In the genomic region with DNA sequence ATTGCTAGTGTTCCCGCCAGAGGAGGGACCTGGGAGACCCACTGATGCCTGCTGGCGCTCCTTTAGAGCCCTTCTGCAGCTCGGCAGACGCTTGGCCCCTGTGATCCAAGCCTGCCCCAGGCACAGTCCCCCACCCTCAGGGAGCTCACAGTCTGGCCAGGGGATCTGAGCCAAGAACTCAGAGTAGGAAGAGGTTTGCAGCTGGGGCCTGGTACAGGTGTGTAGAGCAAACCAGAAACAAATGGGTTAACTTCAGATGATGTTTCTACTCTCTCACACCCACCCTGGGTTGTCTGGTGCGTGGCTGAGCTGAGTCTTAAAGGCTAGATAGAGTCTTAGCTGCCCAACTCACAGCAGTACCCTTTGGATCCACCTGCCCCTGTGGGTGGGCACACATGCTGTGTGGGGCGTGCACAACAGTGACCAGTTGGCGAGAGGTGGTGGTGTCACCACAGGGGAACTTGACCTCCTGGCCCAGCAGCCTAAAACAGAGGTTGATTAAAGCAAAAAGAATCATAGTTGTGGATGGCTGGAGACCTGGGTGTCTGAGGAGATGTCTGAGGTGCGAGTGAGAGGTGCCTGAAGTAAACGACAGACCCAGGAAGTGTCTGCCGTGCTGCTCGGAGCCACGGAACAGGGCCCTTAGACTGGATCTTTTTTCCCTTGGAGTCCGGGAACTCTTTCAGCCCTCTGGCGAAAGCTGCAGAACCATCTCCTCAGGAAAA, we compare ENCODE assay signal across 13 cellular contexts. TPM values are rescaled to one million over a fixed set of nuclear protein-coding genes. Genes with fewer than 3 reads are reported as not detected.
DNase-seq lines count a peak whose midpoint lies in the region; ATAC-seq, FAIRE-seq and TF ChIP-seq lines count a peak whose summit lies in the region.
"Had no signal": no experiment of that assay in that cellular context is flagged by ENCODE, and none has a peak within 500 bp of the region (broad histone marks: within the 10 kb centered on the region; RNA-seq: fewer than 3 reads in every experiment).

No MANE protein-coding gene starts in this region.

- POLR2A ChIA-PET in activated CD8-positive, alpha-beta T cell treated with anti-CD3 and anti-CD28 coated beads, Interleukin-2, amount 10 ng/mL, durations not matched to agents 7 days and 5 days (lab: Charles Lee) = interaction anchor here (1.2 to 4.8 kb wide), 5 partner anchors 9 to 101 kb away, joined by 3 to 40 read pairs (median 10); partner anchors contain the start of genes DDX21 and SRGN
- POLR2A ChIA-PET in HepG2 (lab: Yijun Ruan, JAX) = interaction anchor here (0.6 kb wide), 1 partner anchor 532 kb away, joined by 3 read pairs; no protein-coding TSS in a partner anchor

- WGBS in HepG2 (ENCODE audit: low lambda C conversion rate) = 64% methylated on average over 13 of the region's 14 CpGs

- peaks cover 42% of the 10 kb centered on the region for H3K4me1 ChIP-seq in HepG2 (ENCODE audit: insufficient read depth, low read length)

- H3K4me2 ChIP-seq in HepG2 (ENCODE audit: low read depth, low read length) = peak overlapping the region; percentile 69

- H3K27ac Mint-ChIP-seq in T-helper 1 cell treated with Interleukin-12 subunit alpha and Interleukin-12 subunit beta and Interleukin-4 antibody, amounts not matched to agents 30 μg/mL and 1 μg/mL, for 36 hours = peak overlapping the region; percentile 26
- peak overlapping the region; percentile 88 for H3K27ac Mint-ChIP-seq in activated CD8-positive, alpha-beta T cell treated with anti-CD3 and anti-CD28 coated beads, Interleukin-2, amount 10 ng/mL, durations not matched to agents 7 days and 5 days
- peak overlapping the region; percentile 79 for H3K27ac Mint-ChIP-seq in stimulated activated naive B cell treated with anti-CD40 and anti-IgM and Interleukin-4, amounts not matched to agents 10 μg/mL and 1 μg/mL and 100 μg/mL, for 72 hours

- ATAC-seq in activated CD8-positive, alpha-beta T cell treated with anti-CD3 and anti-CD28 coated beads, Interleukin-2, amount 10 ng/mL, durations not matched to agents 7 days and 5 days = no peak
- ATAC-seq in HepG2 = peak; percentile 33
- no peak for ATAC-seq in stimulated activated naive B cell treated with anti-CD40 and anti-IgM and Interleukin-4, amounts not matched to agents 10 μg/mL and 1 μg/mL and 100 μg/mL, for 72 hours (replicated peaks)
- ATAC-seq in GM18909 (IDR thresholded peaks at IDR 0.05; ENCODE audit: poor library complexity, unreplicated experiment) = no peak
- ATAC-seq in HG02870 (IDR thresholded peaks at IDR 0.05; ENCODE audit: unreplicated experiment) = no peak

- no peaks in the 10 kb centered on the region for H4K20me1 ChIP-seq in HepG2 (ENCODE audit: insufficient read depth, low read length)

- TF ChIP-seq CTCF in HepG2 (CRISPR knock-in tag; IDR thresholded peaks at IDR 0.05) = no peak

- no peaks in the 10 kb centered on the region for H3K9me3 Mint-ChIP-seq in T-helper 1 cell treated with Interleukin-12 subunit alpha and Interleukin-12 subunit beta and Interleukin-4 antibody, amounts not matched to agents 30 μg/mL and 1 μg/mL, for 36 hours
- no peaks in the 10 kb centered on the region for H3K9me3 Mint-ChIP-seq in activated CD8-positive, alpha-beta T cell treated with anti-CD3 and anti-CD28 coated beads, Interleukin-2, amount 10 ng/mL, durations not matched to agents 7 days and 5 days (ENCODE audit: insufficient read depth)
- H3K9me3 Mint-ChIP-seq in stimulated activated naive B cell treated with anti-CD40 and anti-IgM and Interleukin-4, amounts not matched to agents 10 μg/mL and 1 μg/mL and 100 μg/mL, for 72 hours = peaks cover 0 to 1% of the 10 kb centered on the region in 2 donors

- TF ChIP-seq EP300 in HepG2 (IDR thresholded peaks at IDR 0.05; ENCODE audit: low read depth in 2 of 2, low read length in 2 of 2) = no peak
- no peak for TF ChIP-seq EP300 in HepG2 (CRISPR knock-in tag; IDR thresholded peaks at IDR 0.05; ENCODE audit: borderline replicate concordance)

- TF ChIP-seq POLR2A in HepG2 (IDR thresholded peaks at IDR 0.05; ENCODE audit: insufficient read depth in 1 of 2, low read depth in 2 of 2, low read length in 2 of 2) = no peak

- no peak overlapping the region for H3K27ac ChIP-seq in HepG2 (ENCODE audit: extremely low read length, insufficient read depth, low read length)
- H3K27ac ChIP-seq: SK-N-MC had no signal

- H3K9me3 ChIP-seq in HepG2 (ENCODE audit: low read length) = no peaks in the 10 kb centered on the region

- in situ Hi-C loops in HepG2 (cut with HindIII; ENCODE audit: extremely low pct_ligation_motif_present, low pct_unique_long_range_greater_than_20kb) = no loop called here

- peak overlapping the region; percentile 23 to 54 (median 36); a peak in 5 of 6 replicates for H3K4me3 ChIP-seq in HepG2 (replicated peaks in 1 of 3; ENCODE audit: insufficient read depth in 1 of 3, low read depth in 2 of 3, low read length in 3 of 3)
- H3K4me3 ChIP-seq: SK-N-MC had no signal

- DNase-seq in T-helper 1 cell = no peak
- DNase-seq in activated CD8-positive, alpha-beta T cell treated with anti-CD3 and anti-CD28 coated beads, Interleukin-2, amount 10 ng/mL, durations not matched to agents 7 days and 5 days = no peak
- no peak for DNase-seq in HepG2 (ENCODE audit: low spot score)
- no peak for DNase-seq in stimulated activated naive B cell treated with anti-CD40 and anti-IgM and Interleukin-4, amounts not matched to agents 10 μg/mL and 1 μg/mL and 100 μg/mL, for 72 hours
- DNase-seq in T-helper 9 cell = no peak
- DNase-seq: mesendoderm, NCI-H510A had no signal

- H3K4me1 Mint-ChIP-seq in T-helper 1 cell treated with Interleukin-12 subunit alpha and Interleukin-12 subunit beta and Interleukin-4 antibody, amounts not matched to agents 30 μg/mL and 1 μg/mL, for 36 hours (ENCODE audit: low read depth) = peaks cover 39% of the 10 kb centered on the region
- H3K4me1 Mint-ChIP-seq in activated CD8-positive, alpha-beta T cell treated with anti-CD3 and anti-CD28 coated beads, Interleukin-2, amount 10 ng/mL, durations not matched to agents 7 days and 5 days (ENCODE audit: low read depth) = peaks cover 67% of the 10 kb centered on the region
- peaks cover 51 to 67% of the 10 kb centered on the region in 2 donors for H3K4me1 Mint-ChIP-seq in stimulated activated naive B cell treated with anti-CD40 and anti-IgM and Interleukin-4, amounts not matched to agents 10 μg/mL and 1 μg/mL and 100 μg/mL, for 72 hours

- BruUV-seq in HepG2 (replicated peaks; lab: Mats Ljungman, UMichigan) = no TSS peak

- no peak for TF ChIP-seq RAD21 in HepG2 (CRISPR knock-in tag; IDR thresholded peaks at IDR 0.05)

- H3K4me3 Mint-ChIP-seq in T-helper 1 cell treated with Interleukin-12 subunit alpha and Interleukin-12 subunit beta and Interleukin-4 antibody, amounts not matched to agents 30 μg/mL and 1 μg/mL, for 36 hours = no peak overlapping the region
- peak overlapping the region; percentile 44 for H3K4me3 Mint-ChIP-seq in activated CD8-positive, alpha-beta T cell treated with anti-CD3 and anti-CD28 coated beads, Interleukin-2, amount 10 ng/mL, durations not matched to agents 7 days and 5 days
- H3K4me3 Mint-ChIP-seq in stimulated activated naive B cell treated with anti-CD40 and anti-IgM and Interleukin-4, amounts not matched to agents 10 μg/mL and 1 μg/mL and 100 μg/mL, for 72 hours = peak overlapping the region in 1 of 2 donors; percentile 11

- peak overlapping the region; percentile 66 for H2AFZ ChIP-seq in HepG2 (ENCODE audit: low read length)

- FAIRE-seq in HepG2 (lab: Jason Lieb, UNC) = no peak
- FAIRE-seq: A204.1, G401.6 had no signal

- no peaks in the 10 kb centered on the region for H3K79me2 ChIP-seq in HepG2 (ENCODE audit: insufficient read depth, low read length)

- H3K27me3 Mint-ChIP-seq in T-helper 1 cell treated with Interleukin-12 subunit alpha and Interleukin-12 subunit beta and Interleukin-4 antibody, amounts not matched to agents 30 μg/mL and 1 μg/mL, for 36 hours (ENCODE audit: low read depth) = no peaks in the 10 kb centered on the region
- no peaks in the 10 kb centered on the region for H3K27me3 Mint-ChIP-seq in activated CD8-positive, alpha-beta T cell treated with anti-CD3 and anti-CD28 coated beads, Interleukin-2, amount 10 ng/mL, durations not matched to agents 7 days and 5 days (ENCODE audit: low read depth)
- no peaks in the 10 kb centered on the region for H3K27me3 Mint-ChIP-seq in stimulated activated naive B cell treated with anti-CD40 and anti-IgM and Interleukin-4, amounts not matched to agents 10 μg/mL and 1 μg/mL and 100 μg/mL, for 72 hours

- CTCF ChIA-PET in activated CD8-positive, alpha-beta T cell treated with anti-CD3 and anti-CD28 coated beads, Interleukin-2, amount 10 ng/mL, durations not matched to agents 7 days and 5 days (lab: Charles Lee) = interaction anchor here (1.4 to 3.8 kb wide), 5 partner anchors 8 to 50 kb away, joined by 5 to 22 read pairs (median 11); no protein-coding TSS in a partner anchor
- CTCF ChIA-PET in HepG2 (lab: Yijun Ruan, JAX; ENCODE audit: low intra/inter-chr PET ratio, low total read pairs) = no interaction called here

- peaks cover 2 to 4% of the 10 kb centered on the region in 2 experiments; a peak in 1 of 5 replicates for H3K27me3 ChIP-seq in HepG2 (ENCODE audit: control insufficient read depth in 1 of 2, insufficient read depth in 2 of 2, low read length in 2 of 2)

- H3K36me3 ChIP-seq in HepG2 (replicated peaks in 1 of 2; ENCODE audit: control insufficient read depth in 1 of 2, insufficient read depth in 2 of 2, low read length in 2 of 2) = no peaks in the 10 kb centered on the region

- intact Hi-C loops in HepG2 (cut with micrococcal nuclease; ENCODE audit: unreplicated experiment) = no loop called here

- peaks cover 2% of the 10 kb centered on the region for H3K36me3 Mint-ChIP-seq in T-helper 1 cell treated with Interleukin-12 subunit alpha and Interleukin-12 subunit beta and Interleukin-4 antibody, amounts not matched to agents 30 μg/mL and 1 μg/mL, for 36 hours (ENCODE audit: low read depth)
- no peaks in the 10 kb centered on the region for H3K36me3 Mint-ChIP-seq in activated CD8-positive, alpha-beta T cell treated with anti-CD3 and anti-CD28 coated beads, Interleukin-2, amount 10 ng/mL, durations not matched to agents 7 days and 5 days (ENCODE audit: low read depth)
- H3K36me3 Mint-ChIP-seq in stimulated activated naive B cell treated with anti-CD40 and anti-IgM and Interleukin-4, amounts not matched to agents 10 μg/mL and 1 μg/mL and 100 μg/mL, for 72 hours = no peaks in the 10 kb centered on the region

- H3K9ac ChIP-seq in HepG2 (ENCODE audit: insufficient read depth, low read depth, low read length) = peak overlapping the region; percentile 33; the same call in 1 of the 2 replicates

RNA-seq across cellular contexts. Expression of gene SRGN, which starts 31.2 kb away (rescaled TPM):
- 100 to 1,000 TPM; 166 to 168 TPM for total RNA-seq in activated CD8-positive, alpha-beta T cell treated with anti-CD3 and anti-CD28 coated beads, Interleukin-2, amount 10 ng/mL, durations not matched to agents 7 days and 5 days
- 0.09 TPM in 1 of 2 replicates, not detected in the other for total RNA-seq in HepG2 (2016; rRNA removed; fragmentation: Illumina TruSeq; extraction: Trizol)
- total RNA-seq in HepG2 (2016; cell fraction: cytosol; rRNA removed; fragmentation: Illumina TruSeq; extraction: Trizol; ENCODE audit: low read depth) = not detected in 2 replicates
- not detected in 2 replicates for total RNA-seq in HepG2 (2016; cell fraction: insoluble cytoplasmic fraction; rRNA removed; fragmentation: Illumina TruSeq; extraction: Trizol)
- not detected in 2 replicates for total RNA-seq in HepG2 (2016; cell fraction: membrane; rRNA removed; fragmentation: Illumina TruSeq; extraction: Trizol)
- total RNA-seq in HepG2 (2016; cell fraction: nucleus; rRNA removed; fragmentation: Illumina TruSeq; extraction: Trizol) = not detected in 2 replicates
- polyA plus RNA-seq in HepG2 (2011; rRNA removed) = not detected in 2 replicates
- polyA plus RNA-seq in HepG2 (2011; cell fraction: cytosol; rRNA removed) = 0.12 and 0.15 TPM in 2 replicates
- polyA plus RNA-seq in HepG2 (2011; cell fraction: nucleus; rRNA removed) = 0.14 TPM in 1 of 2 replicates, not detected in the other
- polyA plus RNA-seq in HepG2 (2012) = 0.21 TPM in 1 of 2 replicates, not detected in the other
- polyA plus RNA-seq in HepG2 (2016; cell fraction: cytosol; fragmentation: Illumina TruSeq; extraction: Trizol; ENCODE audit: low read depth) = not detected in 2 replicates
- polyA plus RNA-seq in HepG2 (2016; cell fraction: insoluble cytoplasmic fraction; fragmentation: Illumina TruSeq; extraction: Trizol; ENCODE audit: low read depth) = not detected in 2 replicates
- polyA plus RNA-seq in HepG2 (2016; cell fraction: membrane; fragmentation: Illumina TruSeq; extraction: Trizol; ENCODE audit: low read depth) = not detected in 2 replicates
- not detected in 2 replicates for polyA plus RNA-seq in HepG2 (2016; cell fraction: nucleus; fragmentation: Illumina TruSeq; extraction: Trizol; ENCODE audit: insufficient read depth, low read depth)
- 0.16 and 2.3 TPM in 2 replicates for polyA minus RNA-seq in HepG2 (2011; rRNA and poly(A)+ RNA removed; ENCODE audit: low replicate concordance)
- polyA minus RNA-seq in HepG2 (2011; cell fraction: cytosol; rRNA and poly(A)+ RNA removed) = not detected in 2 replicates
- not detected in 2 replicates for polyA minus RNA-seq in HepG2 (2011; cell fraction: nucleus; rRNA and poly(A)+ RNA removed)

Comparison
In these comparisons a context has a peak if more than half of its experiments do, and no peak if none do; other contexts are left out.
1. H3K27ac Mint-ChIP-seq: peak in every context shown above with its lines; median percentile 88 in activated CD8-positive, alpha-beta T cell treated with anti-CD3 and anti-CD28 coated beads, Interleukin-2, amount 10 ng/mL, durations not matched to agents 7 days and 5 days; 79 in stimulated activated naive B cell treated with anti-CD40 and anti-IgM and Interleukin-4, amounts not matched to agents 10 μg/mL and 1 μg/mL and 100 μg/mL, for 72 hours; 26 in T-helper 1 cell treated with Interleukin-12 subunit alpha and Interleukin-12 subunit beta and Interleukin-4 antibody, amounts not matched to agents 30 μg/mL and 1 μg/mL, for 36 hours.
2. RNA of gene SRGN, which starts 31.2 kb away (total RNA-seq): 166 to 168 TPM in activated CD8-positive, alpha-beta T cell treated with anti-CD3 and anti-CD28 coated beads, Interleukin-2, amount 10 ng/mL, durations not matched to agents 7 days and 5 days; 0.09 TPM in HepG2; every median in the first group is over 100 times any median in the second.